ENCODE assay signal across 24 cellular contexts in genomic region chrX:27251369-27251768, GRCh38.
"Had no signal": no experiment of that assay in that cellular context is flagged by ENCODE, and none has a peak within 500 bp of the region (broad histone marks: within the 10 kb centered on the region; RNA-seq: fewer than 3 reads in every experiment).

No MANE protein-coding gene starts in this region.

- H3K27me3 Mint-ChIP-seq: activated CD4-positive, alpha-beta memory T cell treated with anti-CD3 and anti-CD28 coated beads, Interleukin-2, amount 10 ng/mL, durations not matched to agents 7 days and 5 days; activated CD4-positive, alpha-beta T cell treated with anti-CD3 and anti-CD28 coated beads for 36 hours; activated naive CD4-positive, alpha-beta T cell treated with anti-CD3 and anti-CD28 coated beads, Interleukin-2, amount 10 ng/mL, durations not matched to agents 7 days and 5 days; activated naive CD8-positive, alpha-beta T cell treated with anti-CD3 and anti-CD28 coated beads for 36 hours; activated T-helper 17 cell treated with anti-CD3 and anti-CD28 coated beads, Interleukin-2, amount 50 U/mL, for 72 hours; T-cell had no signal

- H3K4me3 Mint-ChIP-seq: activated CD4-positive, alpha-beta memory T cell treated with anti-CD3 and anti-CD28 coated beads, Interleukin-2, amount 10 ng/mL, durations not matched to agents 7 days and 5 days; activated CD4-positive, alpha-beta T cell treated with anti-CD3 and anti-CD28 coated beads for 36 hours; activated naive CD4-positive, alpha-beta T cell treated with anti-CD3 and anti-CD28 coated beads, Interleukin-2, amount 10 ng/mL, durations not matched to agents 7 days and 5 days; activated naive CD8-positive, alpha-beta T cell treated with anti-CD3 and anti-CD28 coated beads for 36 hours; activated T-helper 17 cell treated with anti-CD3 and anti-CD28 coated beads, Interleukin-2, amount 50 U/mL, for 72 hours; T-cell had no signal

- H3K27me3 ChIP-seq: brain microvascular endothelial cell, cardiac muscle cell had no signal

- H3K36me3 Mint-ChIP-seq: activated naive CD4-positive, alpha-beta T cell treated with anti-CD3 and anti-CD28 coated beads, Interleukin-2, amount 10 ng/mL, durations not matched to agents 7 days and 5 days; activated naive CD8-positive, alpha-beta T cell treated with anti-CD3 and anti-CD28 coated beads for 36 hours; T-cell had no signal

- H3K4me1 Mint-ChIP-seq: activated CD4-positive, alpha-beta memory T cell treated with anti-CD3 and anti-CD28 coated beads, Interleukin-2, amount 10 ng/mL, durations not matched to agents 7 days and 5 days; activated CD4-positive, alpha-beta T cell treated with anti-CD3 and anti-CD28 coated beads for 36 hours; activated naive CD4-positive, alpha-beta T cell treated with anti-CD3 and anti-CD28 coated beads, Interleukin-2, amount 10 ng/mL, durations not matched to agents 7 days and 5 days; activated naive CD8-positive, alpha-beta T cell treated with anti-CD3 and anti-CD28 coated beads for 36 hours; activated T-helper 17 cell treated with anti-CD3 and anti-CD28 coated beads, Interleukin-2, amount 50 U/mL, for 72 hours; T-cell had no signal

- H3K36me3 ChIP-seq: brain microvascular endothelial cell, cardiac muscle cell had no signal

- H3K27ac Mint-ChIP-seq: activated CD4-positive, alpha-beta memory T cell treated with anti-CD3 and anti-CD28 coated beads, Interleukin-2, amount 10 ng/mL, durations not matched to agents 7 days and 5 days; activated CD4-positive, alpha-beta T cell treated with anti-CD3 and anti-CD28 coated beads for 36 hours; activated naive CD4-positive, alpha-beta T cell treated with anti-CD3 and anti-CD28 coated beads, Interleukin-2, amount 10 ng/mL, durations not matched to agents 7 days and 5 days; activated naive CD8-positive, alpha-beta T cell treated with anti-CD3 and anti-CD28 coated beads for 36 hours; activated T-helper 17 cell treated with anti-CD3 and anti-CD28 coated beads, Interleukin-2, amount 50 U/mL, for 72 hours; T-cell had no signal

- H3K9me3 Mint-ChIP-seq: activated CD4-positive, alpha-beta memory T cell treated with anti-CD3 and anti-CD28 coated beads, Interleukin-2, amount 10 ng/mL, durations not matched to agents 7 days and 5 days; activated naive CD4-positive, alpha-beta T cell treated with anti-CD3 and anti-CD28 coated beads, Interleukin-2, amount 10 ng/mL, durations not matched to agents 7 days and 5 days; activated naive CD8-positive, alpha-beta T cell treated with anti-CD3 and anti-CD28 coated beads for 36 hours; activated T-helper 17 cell treated with anti-CD3 and anti-CD28 coated beads, Interleukin-2, amount 50 U/mL, for 72 hours had no signal

- H3K27ac ChIP-seq: brain microvascular endothelial cell, cardiac muscle cell, SK-N-MC, VCaP had no signal

- DNase-seq: activated CD4-positive, alpha-beta memory T cell treated with anti-CD3 and anti-CD28 coated beads, Interleukin-2, amount 10 ng/mL, durations not matched to agents 7 days and 5 days; activated CD4-positive, alpha-beta T cell treated with anti-CD3 and anti-CD28 coated beads for 36 hours; activated CD4-positive, alpha-beta T cell treated with anti-CD3 and anti-CD28 coated beads, Interleukin-2, amount 50 U/mL, for 1 hour; activated gamma-delta T cell; activated naive CD4-positive, alpha-beta T cell treated with anti-CD3 and anti-CD28 coated beads, Interleukin-2, amount 10 ng/mL, durations not matched to agents 7 days and 5 days; activated naive CD8-positive, alpha-beta T cell treated with anti-CD3 and anti-CD28 coated beads for 36 hours; activated T-cell treated with anti-CD3 and anti-CD28 coated beads for 4 hours; activated T-cell treated with anti-CD3 and anti-CD28 coated beads, Interleukin-2, amount 50 U/mL, for 48 hours; brain microvascular endothelial cell; NCI-H1048; NCI-H146; NCI-H187 treated with DMSO at 0.1 percent for 48 hours; NCI-H2171; NCI-H2227 treated with DMSO at 0.1 percent for 48 hours; NCI-H526; OCI-M1; RPMI8226; T-cell; T-helper 2 cell; T1000 had no signal

- H3K4me3 ChIP-seq: cardiac muscle cell, SK-N-MC had no signal
